Comparison of ENCODE assay signal across 8 cellular contexts in genomic region chr1:224498574-224499170, GRCh38.
DNase-seq lines count a peak whose midpoint lies in the region; ATAC-seq and TF ChIP-seq lines count a peak whose summit lies in the region.

No MANE protein-coding gene starts in this region.

- H3K27ac ChIP-seq in OCI-LY3 (ENCODE audit: low read length) = peak overlapping the region; percentile 92

- no peaks in the 10 kb centered on the region for H3K27me3 ChIP-seq in OCI-LY3 (ENCODE audit: low read depth, low read length)

- peaks cover 4% of the 10 kb centered on the region; the same call in 1 of the 2 replicates for H3K9me3 ChIP-seq in OCI-LY3 (ENCODE audit: insufficient read depth, low read length)

- H3K79me2 ChIP-seq in OCI-LY3 (ENCODE audit: low read length) = no peaks in the 10 kb centered on the region

- peaks cover 64% of the 10 kb centered on the region for H3K4me1 ChIP-seq in OCI-LY3 (ENCODE audit: low read length)

- no peaks in the 10 kb centered on the region for H4K20me1 ChIP-seq in OCI-LY3 (ENCODE audit: insufficient read depth, low read length)

- H3K4me2 ChIP-seq in OCI-LY3 (ENCODE audit: low read length) = peak overlapping the region; percentile 86

- peaks cover 7% of the 10 kb centered on the region for H3K36me3 ChIP-seq in OCI-LY3 (replicated peaks; ENCODE audit: low read depth, low read length)

- no peaks in the 10 kb centered on the region for H3K36me3 Mint-ChIP-seq in activated CD4-positive, alpha-beta T cell treated with anti-CD3 and anti-CD28 coated beads, Interleukin-2, amount 10 ng/mL, durations not matched to agents 24 days and 14 days (ENCODE audit: low read depth)
- H3K36me3 Mint-ChIP-seq in natural killer cell treated with Interleukin-12 subunit alpha and Interleukin-12 subunit beta and Interleukin-15 and Interleukin-18, amount 100 ng/mL, for 72 hours = peaks cover 10% of the 10 kb centered on the region

- H3K4me3 Mint-ChIP-seq in activated CD4-positive, alpha-beta T cell treated with anti-CD3 and anti-CD28 coated beads, Interleukin-2, amount 10 ng/mL, durations not matched to agents 24 days and 14 days = peak overlapping the region; percentile 68
- H3K4me3 Mint-ChIP-seq in natural killer cell treated with Interleukin-12 subunit alpha and Interleukin-12 subunit beta and Interleukin-15 and Interleukin-18, amount 100 ng/mL, for 72 hours = peak overlapping the region; percentile 87

- peak; percentile 14 to 33 for ATAC-seq in natural killer cell treated with Interleukin-12 subunit alpha and Interleukin-12 subunit beta and Interleukin-15 and Interleukin-18, amount 100 ng/mL, for 72 hours
- ATAC-seq in HG02763 (IDR thresholded peaks at IDR 0.05; ENCODE audit: unreplicated experiment) = no peak

- H3K4me1 Mint-ChIP-seq in activated CD4-positive, alpha-beta T cell treated with anti-CD3 and anti-CD28 coated beads, Interleukin-2, amount 10 ng/mL, durations not matched to agents 24 days and 14 days = peaks cover 59% of the 10 kb centered on the region
- peaks cover 51 to 55% of the 10 kb centered on the region in 2 donors for H3K4me1 Mint-ChIP-seq in natural killer cell treated with Interleukin-12 subunit alpha and Interleukin-12 subunit beta and Interleukin-15 and Interleukin-18, amount 100 ng/mL, for 72 hours (ENCODE audit: low read depth in 2 of 2)

- H3K4me3 ChIP-seq in OCI-LY3 (ENCODE audit: low read length) = peak overlapping the region; percentile 53

- intact Hi-C loops in activated CD4-positive, alpha-beta T cell treated with anti-CD3 and anti-CD28 coated beads, Interleukin-2, amount 10 ng/mL, durations not matched to agents 24 days and 14 days (cut with micrococcal nuclease) = loop anchor here (1.0 to 10.0 kb wide), 8 partner anchors 9 to 946 kb away; partner anchors contain the start of gene DEGS1

- TF ChIP-seq CTCF in OCI-LY3 (IDR thresholded peaks at IDR 0.05; ENCODE audit: low read depth, low read length) = no peak

- H3K27ac Mint-ChIP-seq in activated CD4-positive, alpha-beta T cell treated with anti-CD3 and anti-CD28 coated beads, Interleukin-2, amount 10 ng/mL, durations not matched to agents 24 days and 14 days = peak overlapping the region; percentile 94
- H3K27ac Mint-ChIP-seq in natural killer cell treated with Interleukin-12 subunit alpha and Interleukin-12 subunit beta and Interleukin-15 and Interleukin-18, amount 100 ng/mL, for 72 hours = peak overlapping the region; percentile 94 to 98

- peaks cover 9% of the 10 kb centered on the region for H3K9me3 Mint-ChIP-seq in activated CD4-positive, alpha-beta T cell treated with anti-CD3 and anti-CD28 coated beads, Interleukin-2, amount 10 ng/mL, durations not matched to agents 24 days and 14 days
- H3K9me3 Mint-ChIP-seq in natural killer cell treated with Interleukin-12 subunit alpha and Interleukin-12 subunit beta and Interleukin-15 and Interleukin-18, amount 100 ng/mL, for 72 hours = no peaks in the 10 kb centered on the region

- DNase-seq in activated CD4-positive, alpha-beta T cell treated with anti-CD3 and anti-CD28 coated beads, Interleukin-2, amount 10 ng/mL, durations not matched to agents 24 days and 14 days = no peak
- DNase-seq in activated CD4-positive, alpha-beta T cell treated with anti-CD3 and anti-CD28 coated beads, Interleukin-2, amount 50 U/mL, for 1 hour = no peak
- DNase-seq in dedifferentiated amniotic fluid mesenchymal stem cell (ENCODE audit: extremely low spot score) = peak; percentile 30
- no peak for DNase-seq in natural killer cell treated with Interleukin-12 subunit alpha and Interleukin-12 subunit beta and Interleukin-15 and Interleukin-18, amount 100 ng/mL, for 72 hours (ENCODE audit: low spot score)
- DNase-seq in activated gamma-delta T cell treated with Interleukin-2 at 50 U/mL for 16 hours = no peak
- DNase-seq in DMS53 (lab: John Stamatoyannopoulos, UW) = no peak

- peak overlapping the region; percentile 58 for H2AFZ ChIP-seq in OCI-LY3 (ENCODE audit: low read depth, low read length)

- no peaks in the 10 kb centered on the region for H3K27me3 Mint-ChIP-seq in activated CD4-positive, alpha-beta T cell treated with anti-CD3 and anti-CD28 coated beads, Interleukin-2, amount 10 ng/mL, durations not matched to agents 24 days and 14 days
- H3K27me3 Mint-ChIP-seq in natural killer cell treated with Interleukin-12 subunit alpha and Interleukin-12 subunit beta and Interleukin-15 and Interleukin-18, amount 100 ng/mL, for 72 hours = no peaks in the 10 kb centered on the region

- H3K9ac ChIP-seq in OCI-LY3 (ENCODE audit: low read length) = peak overlapping the region; percentile 49; the same call in 1 of the 2 replicates
